In the genomic region with DNA sequence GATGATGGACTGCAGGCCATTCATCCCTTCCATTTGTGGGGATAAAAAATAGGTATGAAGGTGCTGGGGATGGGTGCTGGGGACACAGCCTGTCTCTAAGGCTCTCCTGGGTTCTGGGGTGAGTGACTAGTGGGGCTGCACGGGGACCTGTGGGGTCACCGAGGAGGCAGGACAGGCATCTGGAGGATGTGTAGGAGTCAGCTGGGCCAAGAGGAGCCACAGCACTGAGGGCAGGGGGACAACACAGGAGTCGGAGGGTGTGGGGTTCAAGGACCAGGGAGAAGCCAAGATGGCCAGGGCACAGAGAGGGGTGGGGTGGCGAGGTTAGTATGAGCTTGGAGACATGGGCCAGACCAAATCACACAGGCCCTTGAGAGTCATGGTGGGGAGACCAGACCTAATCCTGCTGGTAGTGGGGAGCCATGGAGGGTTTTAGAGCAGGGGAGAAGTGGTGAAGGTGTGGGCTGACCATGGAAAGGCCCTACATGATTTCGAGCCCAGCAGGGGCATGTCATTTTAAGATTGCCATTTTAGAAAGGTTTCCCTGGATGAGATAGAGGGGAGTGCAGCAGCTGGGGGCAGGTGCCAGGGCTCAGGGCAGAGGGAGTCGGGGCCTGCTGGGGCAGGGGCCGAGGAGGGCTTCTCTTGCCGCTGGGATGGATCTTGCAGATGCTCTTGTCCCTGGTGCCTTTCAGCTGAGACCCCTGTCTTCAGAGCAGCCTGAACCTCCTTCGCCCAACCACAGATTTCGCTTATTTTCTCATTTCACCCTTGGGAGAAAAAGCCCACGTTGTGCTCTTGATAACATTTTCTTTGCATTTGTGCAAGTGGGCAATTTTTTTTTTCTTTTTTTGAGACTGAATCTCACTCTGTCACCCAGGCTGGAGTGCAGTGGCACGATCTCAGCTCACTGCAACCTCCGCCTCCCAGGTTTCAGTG, we compare ENCODE assay signal across 1 cellular context.
TF ChIP-seq lines count a peak whose summit lies in the region.

No MANE protein-coding gene starts in this region.

TF ChIP-seq in IMR-90, 13 proteins besides CTCF, POLR2A, EP300 and RAD21:
- TF ChIP-seq RCOR1 (IDR thresholded peaks at IDR 0.05; ENCODE audit: insufficient replicate concordance, low read length), result no peak
- no peak for TF ChIP-seq NFE2L2 (IDR thresholded peaks at IDR 0.05; ENCODE audit: low read depth, low read length)
- TF ChIP-seq, protein P1, sequence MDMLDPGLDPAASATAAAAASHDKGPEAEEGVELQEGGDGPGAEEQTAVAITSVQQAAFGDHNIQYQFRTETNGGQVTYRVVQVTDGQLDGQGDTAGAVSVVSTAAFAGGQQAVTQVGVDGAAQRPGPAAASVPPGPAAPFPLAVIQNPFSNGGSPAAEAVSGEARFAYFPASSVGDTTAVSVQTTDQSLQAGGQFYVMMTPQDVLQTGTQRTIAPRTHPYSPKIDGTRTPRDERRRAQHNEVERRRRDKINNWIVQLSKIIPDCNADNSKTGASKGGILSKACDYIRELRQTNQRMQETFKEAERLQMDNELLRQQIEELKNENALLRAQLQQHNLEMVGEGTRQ (IDR thresholded peaks at IDR 0.05; ENCODE audit: low read depth, low read length), result no peak
- TF ChIP-seq MAFK (IDR thresholded peaks at IDR 0.05; ENCODE audit: low read depth, low read length), result no peak
- TF ChIP-seq BHLHE40 (IDR thresholded peaks at IDR 0.05; ENCODE audit: low read depth, low read length), result no peak
- TF ChIP-seq, protein P2, sequence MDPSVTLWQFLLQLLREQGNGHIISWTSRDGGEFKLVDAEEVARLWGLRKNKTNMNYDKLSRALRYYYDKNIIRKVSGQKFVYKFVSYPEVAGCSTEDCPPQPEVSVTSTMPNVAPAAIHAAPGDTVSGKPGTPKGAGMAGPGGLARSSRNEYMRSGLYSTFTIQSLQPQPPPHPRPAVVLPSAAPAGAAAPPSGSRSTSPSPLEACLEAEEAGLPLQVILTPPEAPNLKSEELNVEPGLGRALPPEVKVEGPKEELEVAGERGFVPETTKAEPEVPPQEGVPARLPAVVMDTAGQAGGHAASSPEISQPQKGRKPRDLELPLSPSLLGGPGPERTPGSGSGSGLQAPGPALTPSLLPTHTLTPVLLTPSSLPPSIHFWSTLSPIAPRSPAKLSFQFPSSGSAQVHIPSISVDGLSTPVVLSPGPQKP (IDR thresholded peaks at IDR 0.05; ENCODE audit: borderline replicate concordance, low read depth, low read length), result no peak
- no peak for TF ChIP-seq RFX5 (IDR thresholded peaks at IDR 0.05; ENCODE audit: low read depth, low read length)
- no peak for TF ChIP-seq CHD1 (IDR thresholded peaks at IDR 0.05; ENCODE audit: low read depth, low read length)
- TF ChIP-seq SMC3 (IDR thresholded peaks at IDR 0.05; ENCODE audit: low read depth, low read length), result no peak
- TF ChIP-seq CEBPB (IDR thresholded peaks at IDR 0.05; ENCODE audit: low read depth, low read length), result no peak
- no peak for TF ChIP-seq MAZ (IDR thresholded peaks at IDR 0.05; ENCODE audit: borderline replicate concordance, low read depth, low read length)
